ENCODE assay signal across 8 cellular contexts in the genomic region with DNA sequence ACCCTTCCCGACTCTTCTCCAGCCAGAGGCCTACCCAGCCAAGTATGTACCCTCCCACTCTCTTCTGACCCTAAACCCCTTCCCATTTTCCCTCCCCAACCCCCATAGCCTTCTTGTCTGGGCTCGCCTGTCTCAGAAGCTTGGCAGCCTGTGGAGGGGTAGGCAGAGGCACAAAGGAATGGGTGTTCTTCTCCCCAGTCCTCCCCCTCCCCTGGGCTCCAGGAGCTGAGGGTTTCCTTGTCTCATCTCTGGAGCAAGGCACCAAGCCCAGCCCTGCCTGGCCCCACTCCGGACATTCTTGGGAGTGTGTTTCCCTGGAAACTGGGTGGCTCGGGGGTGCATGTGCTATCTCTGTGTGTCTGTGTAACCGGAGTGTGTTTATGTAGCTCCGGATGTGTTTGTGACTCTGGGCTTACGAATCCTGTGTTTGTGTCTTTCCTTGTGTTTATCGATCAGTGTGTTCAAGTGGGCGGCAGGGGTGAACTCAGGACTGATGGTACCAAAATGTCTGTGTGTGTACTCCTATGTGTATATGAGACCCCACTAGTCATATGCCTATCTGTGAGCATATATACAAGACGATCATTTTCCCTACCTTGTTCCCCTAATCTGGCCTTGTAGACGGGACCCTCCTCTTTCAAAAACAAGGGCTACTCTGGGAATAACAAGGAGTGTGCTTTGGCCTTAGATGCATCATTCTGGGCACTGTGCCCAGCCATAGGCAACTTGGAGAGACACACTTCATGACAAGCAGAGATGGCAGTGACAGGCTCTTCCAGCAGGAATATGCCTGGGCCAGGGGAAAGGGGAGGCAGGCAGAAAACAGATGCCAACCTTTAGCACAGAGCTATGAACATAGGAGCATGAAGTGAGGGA. TPM values are rescaled to one million over a fixed set of nuclear protein-coding genes. Genes with fewer than 3 reads are reported as not detected.
A peak's percentile ranks its signal among the peaks of the same experiment; 100 is the strongest.
DNase-seq lines count a peak whose midpoint lies in the region; ATAC-seq and TF ChIP-seq lines count a peak whose summit lies in the region.

No MANE protein-coding gene starts in this region.

- peak overlapping the region in 1 of 10 donors; percentile 26 for H3K4me3 Mint-ChIP-seq in naive thymus-derived CD4-positive, alpha-beta T cell

- peak overlapping the region in 3 of 10 donors; percentile 1 to 21 (median 4) for H3K4me3 ChIP-seq in heart right ventricle
- no peak overlapping the region for H3K4me3 ChIP-seq in naive thymus-derived CD4-positive, alpha-beta T cell (ENCODE audit: low read length)

- peaks cover 0 to 63% (median 37%) of the 10 kb centered on the region in 9 donors for H3K36me3 ChIP-seq in heart right ventricle
- no peaks in the 10 kb centered on the region for H3K36me3 ChIP-seq in naive thymus-derived CD4-positive, alpha-beta T cell (ENCODE audit: control insufficient read depth in 2 of 3, insufficient read depth in 3 of 3, low read length in 3 of 3)

- POLR2A ChIA-PET in naive thymus-derived CD4-positive, alpha-beta T cell (lab: Charles Lee), result no interaction called here

- H3K27ac Mint-ChIP-seq in naive thymus-derived CD4-positive, alpha-beta T cell, result no peak overlapping the region

- H3K4me1 Mint-ChIP-seq in naive thymus-derived CD4-positive, alpha-beta T cell, result peaks cover 7 to 20% (median 13%) of the 10 kb centered on the region in 7 donors

- peaks cover 0 to 16% (median 0%) of the 10 kb centered on the region in 7 donors for H3K27me3 ChIP-seq in heart right ventricle
- H3K27me3 ChIP-seq in naive thymus-derived CD4-positive, alpha-beta T cell (ENCODE audit: control insufficient read depth in 2 of 2, insufficient read depth in 2 of 2, low read length in 2 of 2), result no peaks in the 10 kb centered on the region

- peak overlapping the region; percentile 70 to 96 (median 90) for H3K27ac ChIP-seq in heart right ventricle
- no peak overlapping the region for H3K27ac ChIP-seq in naive thymus-derived CD4-positive, alpha-beta T cell (ENCODE audit: low read depth, low read length)

- WGBS in heart right ventricle, 2 donors, result 35 to 42% methylated on average over 11 of the region's 11 CpGs

- TF ChIP-seq CTCF in heart right ventricle (IDR thresholded peaks at IDR 0.05), result no peak

- H3K36me3 Mint-ChIP-seq in naive thymus-derived CD4-positive, alpha-beta T cell, result peaks cover 0 to 13% (median 0%) of the 10 kb centered on the region in 5 donors

- no peaks in the 10 kb centered on the region for H3K9me3 ChIP-seq in heart right ventricle
- no peaks in the 10 kb centered on the region for H3K9me3 ChIP-seq in naive thymus-derived CD4-positive, alpha-beta T cell (ENCODE audit: control insufficient read depth in 2 of 3, low read length in 3 of 3)

- CTCF ChIA-PET in naive thymus-derived CD4-positive, alpha-beta T cell (lab: Charles Lee), result interaction anchor here (0.7 kb wide), 1 partner anchor 11 kb away, joined by 3 read pairs; the partner anchor contains the start of gene PHLDB1

- no peaks in the 10 kb centered on the region for H3K9me3 Mint-ChIP-seq in naive thymus-derived CD4-positive, alpha-beta T cell

- peaks cover 7 to 33% (median 12%) of the 10 kb centered on the region in 5 donors for H3K27me3 Mint-ChIP-seq in naive thymus-derived CD4-positive, alpha-beta T cell

- ATAC-seq in heart right ventricle, result peak in 7 of 8 donors; percentile 9 to 37 (median 18)
- ATAC-seq in naive thymus-derived CD4-positive, alpha-beta T cell, result no peak

- peaks cover 44 to 98% (median 80%) of the 10 kb centered on the region in 9 donors for H3K4me1 ChIP-seq in heart right ventricle
- H3K4me1 ChIP-seq in naive thymus-derived CD4-positive, alpha-beta T cell (ENCODE audit: control insufficient read depth in 2 of 2, insufficient read depth in 2 of 2, low read length in 2 of 2), result peaks cover 0 to 4% of the 10 kb centered on the region in 2 donors

- peak; percentile 94 for DNase-seq in EH (ENCODE audit: low read depth)
- peak; percentile 55 for DNase-seq in amniotic stem cell (lab: John Stamatoyannopoulos, UW)
- DNase-seq in heart right ventricle, result peak; percentile 70 to 78
- DNase-seq in pulmonary artery endothelial cell (ENCODE audit: low read depth, low spot score), result peak; percentile 75
- DNase-seq in RKO (ENCODE audit: low spot score), result no peak
- DNase-seq in SHP77 (lab: John Stamatoyannopoulos, UW), result no peak
- no peak for DNase-seq in activated naive CD4-positive, alpha-beta T cell treated with anti-CD3 and anti-CD28 coated beads, Interleukin-2, amount 50 U/mL, for 16 hours
- DNase-seq in naive thymus-derived CD4-positive, alpha-beta T cell, result no peak

- intact Hi-C loops in heart right ventricle (cut with DNase I), result loop anchor here in 2 of 10 donors (5.0 kb wide), 2 partner anchors 39 to 636 kb away; no protein-coding TSS in a partner anchor
- intact Hi-C loops in naive thymus-derived CD4-positive, alpha-beta T cell (cut with micrococcal nuclease), result no loop called here

RNA-seq across cellular contexts. Expression of gene PHLDB1, which starts 10.9 kb away (rescaled TPM):
- total RNA-seq in heart right ventricle, result 100 to 1,000 TPM in 9 of 10 donors, 10 to 100 TPM in 1; 81.9 to 125 (median 114) TPM
- polyA plus RNA-seq in heart right ventricle, result 100 to 1,000 TPM in 1 of 2 donors, 10 to 100 TPM in 1; 74.9 to 259 TPM
- total RNA-seq in pulmonary artery endothelial cell, result 67.0 and 79.3 TPM in 2 replicates
- 1 to 10 TPM in 4 of 5 experiments, under 1 TPM in 1; 0.68 to 4.9 (median 3.0) TPM for total RNA-seq in naive thymus-derived CD4-positive, alpha-beta T cell
- under 1 TPM; 0.39 to 0.40 TPM for polyA plus RNA-seq in naive thymus-derived CD4-positive, alpha-beta T cell

RNA-seq across cellular contexts. Expression of gene ARCN1, which starts 46.1 kb away (rescaled TPM):
- total RNA-seq in heart right ventricle (100 to 1,000 TPM in 4 of 10 donors, 10 to 100 TPM in 6; 84.8 to 122 (median 98.3) TPM), pulmonary artery endothelial cell (130 and 149 TPM in 2 replicates)
- polyA plus RNA-seq in heart right ventricle, result 10 to 100 TPM; 48.8 to 88.1 TPM
- 100 to 1,000 TPM in 3 of 5 experiments, 10 to 100 TPM in 2; 71.2 to 134 (median 115) TPM for total RNA-seq in naive thymus-derived CD4-positive, alpha-beta T cell
- 100 to 1,000 TPM; 139 to 170 TPM for polyA plus RNA-seq in naive thymus-derived CD4-positive, alpha-beta T cell

RNA-seq across cellular contexts. Expression of gene IFT46, which starts 52.6 kb away (rescaled TPM):
- 10 to 100 TPM; 14.0 to 23.4 (median 20.5) TPM for total RNA-seq in heart right ventricle
- polyA plus RNA-seq in heart right ventricle, result 10 to 100 TPM; 22.2 to 23.0 TPM
- total RNA-seq in pulmonary artery endothelial cell, result 25.5 and 33.6 TPM in 2 replicates
- total RNA-seq in naive thymus-derived CD4-positive, alpha-beta T cell, result 10 to 100 TPM in 3 of 5 experiments, 1 to 10 TPM in 2; 5.4 to 16.6 (median 10.4) TPM
- polyA plus RNA-seq in naive thymus-derived CD4-positive, alpha-beta T cell, result 1 to 10 TPM; 6.7 to 7.0 TPM

Comparison
In these comparisons a context has a peak if more than half of its experiments do, and no peak if none do; other contexts are left out.
1. DNase-seq: peak in EH (single experiment), amniotic stem cell (single experiment), heart right ventricle (2 of 2) and pulmonary artery endothelial cell (single experiment); none in RKO (single experiment), SHP77 (0 of 2), activated naive CD4-positive, alpha-beta T cell treated with anti-CD3 and anti-CD28 coated beads, Interleukin-2, amount 50 U/mL, for 16 hours (single experiment) and naive thymus-derived CD4-positive, alpha-beta T cell (0 of 9).
2. RNA of gene PHLDB1, which starts 10.9 kb away (total RNA-seq): 81.9 to 125 TPM in heart right ventricle and 67.0 to 79.3 TPM in pulmonary artery endothelial cell; 0.68 to 4.9 TPM in naive thymus-derived CD4-positive, alpha-beta T cell; every median in the first group is over 10 times any median in the second.